Comparison of ENCODE assay signal across 8 cellular contexts in genomic region chr2:46970334-46971288, GRCh38. TPM values are rescaled to one million over a fixed set of nuclear protein-coding genes. Genes with fewer than 3 reads are reported as not detected.
DNase-seq lines count a peak whose midpoint lies in the region; ATAC-seq and TF ChIP-seq lines count a peak whose summit lies in the region.

No MANE protein-coding gene starts in this region.

- TF ChIP-seq POLR2A in right lobe of liver (IDR thresholded peaks at IDR 0.05): no peak

- H3K9me3 ChIP-seq in right lobe of liver: no peaks in the 10 kb centered on the region

- H3K36me3 ChIP-seq in right lobe of liver: no peaks in the 10 kb centered on the region

- ATAC-seq in stimulated activated naive CD8-positive, alpha-beta T cell treated with anti-CD3 and anti-CD28 coated beads, Interleukin-15, amount 100 ng/mL, for 72 hours: no peak
- ATAC-seq in stimulated activated naive CD8-positive, alpha-beta T cell treated with anti-CD3 and anti-CD28 coated beads, Interleukin-15, Interleukin-2, amounts not matched to agents 100 U/mL and 50 U/mL, for 24 hours: no peak
- peak; percentile 70 to 87 (median 80) for ATAC-seq in right lobe of liver
- no peak for ATAC-seq in GM19324 (IDR thresholded peaks at IDR 0.05; ENCODE audit: low FRiP score, unreplicated experiment)

- intact Hi-C loops in right lobe of liver (cut with DNase I): no loop called here

- DNase-seq in stimulated activated naive CD8-positive, alpha-beta T cell treated with anti-CD3 and anti-CD28 coated beads, Interleukin-15, amount 100 ng/mL, for 72 hours: no peak
- no peak for DNase-seq in stimulated activated naive CD8-positive, alpha-beta T cell treated with anti-CD3 and anti-CD28 coated beads, Interleukin-15, Interleukin-2, amounts not matched to agents 100 U/mL and 50 U/mL, for 24 hours
- DNase-seq in astrocyte of the hippocampus (ENCODE audit: low read depth, low spot score) (peak; percentile 48), right lobe of liver (peak; percentile 78 to 92 (median 86)), DMS153 (lab: John Stamatoyannopoulos, UW) (no peak), glutamatergic neuron (no peak)
- DNase-seq in stimulated activated CD4-positive, alpha-beta T cell treated with anti-CD3 and anti-CD28 coated beads, Interleukin-1b, Interleukin-23, amount 100 ng/mL, for 48 hours: no peak

- no peak overlapping the region for H3K4me3 Mint-ChIP-seq in stimulated activated naive CD8-positive, alpha-beta T cell treated with anti-CD3 and anti-CD28 coated beads, Interleukin-15, amount 100 ng/mL, for 72 hours
- no peak overlapping the region for H3K4me3 Mint-ChIP-seq in glutamatergic neuron (ENCODE audit: unreplicated experiment)

- H3K27ac ChIP-seq in right lobe of liver: peak overlapping the region; percentile 28 to 75 (median 38)

- peaks cover 8% of the 10 kb centered on the region for H3K4me1 Mint-ChIP-seq in stimulated activated naive CD8-positive, alpha-beta T cell treated with anti-CD3 and anti-CD28 coated beads, Interleukin-15, amount 100 ng/mL, for 72 hours
- no peaks in the 10 kb centered on the region for H3K4me1 Mint-ChIP-seq in glutamatergic neuron (ENCODE audit: low read depth, unreplicated experiment)

- H3K27ac Mint-ChIP-seq in stimulated activated naive CD8-positive, alpha-beta T cell treated with anti-CD3 and anti-CD28 coated beads, Interleukin-15, amount 100 ng/mL, for 72 hours: peak overlapping the region; percentile 41 to 67
- no peak overlapping the region for H3K27ac Mint-ChIP-seq in glutamatergic neuron (ENCODE audit: unreplicated experiment)

- no peaks in the 10 kb centered on the region for H3K9me3 Mint-ChIP-seq in stimulated activated naive CD8-positive, alpha-beta T cell treated with anti-CD3 and anti-CD28 coated beads, Interleukin-15, amount 100 ng/mL, for 72 hours
- H3K9me3 Mint-ChIP-seq in glutamatergic neuron (ENCODE audit: unreplicated experiment): peaks cover 1% of the 10 kb centered on the region

- H3K4me3 ChIP-seq in right lobe of liver: no peak overlapping the region

- WGBS in right lobe of liver (ENCODE audit: insufficient coverage, low coverage, low lambda C conversion rate, missing lambda C conversion rate): 22% methylated on average over 6 of the region's 13 CpGs

- peaks cover 7 to 63% (median 29%) of the 10 kb centered on the region in 4 donors for H3K4me1 ChIP-seq in right lobe of liver

- no peaks in the 10 kb centered on the region for H3K27me3 ChIP-seq in right lobe of liver

- peaks cover 8% of the 10 kb centered on the region for H3K36me3 Mint-ChIP-seq in glutamatergic neuron (ENCODE audit: unreplicated experiment)

- TF ChIP-seq CTCF in right lobe of liver (IDR thresholded peaks at IDR 0.05): no peak
- TF ChIP-seq CTCF in glutamatergic neuron (IDR thresholded peaks at IDR 0.05; ENCODE audit: partially characterized antibody, unreplicated experiment): no peak

- no peaks in the 10 kb centered on the region for H3K27me3 Mint-ChIP-seq in stimulated activated naive CD8-positive, alpha-beta T cell treated with anti-CD3 and anti-CD28 coated beads, Interleukin-15, amount 100 ng/mL, for 72 hours
- H3K27me3 Mint-ChIP-seq in glutamatergic neuron (ENCODE audit: unreplicated experiment): peaks cover 2% of the 10 kb centered on the region

RNA-seq across cellular contexts. Expression of gene TTC7A, which starts 29.6 kb away (rescaled TPM):
- 10 to 100 TPM in 2 of 6 experiments, 1 to 10 TPM in 4; 7.6 to 15.5 (median 9.8) TPM for total RNA-seq in right lobe of liver
- total RNA-seq in glutamatergic neuron (ENCODE audit: unreplicated experiment): 4.2 TPM

RNA-seq across cellular contexts. Expression of gene MCFD2, which starts 55.0 kb away (rescaled TPM):
- total RNA-seq in right lobe of liver (100 to 1,000 TPM in 3 of 6 experiments, 10 to 100 TPM in 3; 85.0 to 147 (median 99.2) TPM), glutamatergic neuron (ENCODE audit: unreplicated experiment) (33.0 TPM)

Comparison
In these comparisons a context has a peak if more than half of its experiments do, and no peak if none do; other contexts are left out.
1. ATAC-seq: peak in right lobe of liver (4 of 4); none in stimulated activated naive CD8-positive, alpha-beta T cell treated with anti-CD3 and anti-CD28 coated beads, Interleukin-15, amount 100 ng/mL, for 72 hours (single experiment), stimulated activated naive CD8-positive, alpha-beta T cell treated with anti-CD3 and anti-CD28 coated beads, Interleukin-15, Interleukin-2, amounts not matched to agents 100 U/mL and 50 U/mL, for 24 hours (single experiment) and GM19324 (single experiment).
2. DNase-seq: peak in astrocyte of the hippocampus (single experiment) and right lobe of liver (3 of 3); none in stimulated activated naive CD8-positive, alpha-beta T cell treated with anti-CD3 and anti-CD28 coated beads, Interleukin-15, amount 100 ng/mL, for 72 hours (0 of 2), stimulated activated naive CD8-positive, alpha-beta T cell treated with anti-CD3 and anti-CD28 coated beads, Interleukin-15, Interleukin-2, amounts not matched to agents 100 U/mL and 50 U/mL, for 24 hours (single experiment), DMS153 (single experiment), stimulated activated CD4-positive, alpha-beta T cell treated with anti-CD3 and anti-CD28 coated beads, Interleukin-1b, Interleukin-23, amount 100 ng/mL, for 48 hours (single experiment) and glutamatergic neuron (single experiment).